19 cellular contexts compared by ENCODE assay signal in genomic region chrX:46904626-46905025, GRCh38.
"Had no signal": no experiment of that assay in that cellular context is flagged by ENCODE, and none has a peak within 500 bp of the region (broad histone marks: within the 10 kb centered on the region; RNA-seq: fewer than 3 reads in every experiment).

No MANE protein-coding gene starts in this region.

- H3K36me3 ChIP-seq: brain microvascular endothelial cell, cardiac muscle cell had no signal

- H3K27ac Mint-ChIP-seq: activated B cell treated with CpG ODN at 0.5 μM for 24 hours; activated CD4-positive, alpha-beta memory T cell treated with anti-CD3 and anti-CD28 coated beads, Interleukin-2, amount 10 ng/mL, durations not matched to agents 7 days and 5 days; activated CD4-positive, alpha-beta T cell treated with anti-CD3 and anti-CD28 coated beads, Interleukin-2, amount 10 ng/mL, durations not matched to agents 7 days and 5 days; activated naive CD4-positive, alpha-beta T cell treated with anti-CD3 and anti-CD28 coated beads, Interleukin-2, amount 10 ng/mL, durations not matched to agents 7 days and 5 days; activated naive CD8-positive, alpha-beta T cell treated with anti-CD3 and anti-CD28 coated beads for 36 hours; activated T-cell treated with anti-CD3 and anti-CD28 coated beads, Interleukin-2, amount 50 U/mL, for 72 hours; activated T-helper 2 cell treated with anti-CD3 and anti-CD28 coated beads, Interferon-gamma antibody, Interleukin-2, Interleukin-4, amounts not matched to agents 10 μg/mL and 5 μg/mL and 100 μg/mL, durations not matched to agents 14 hours and 24 hours and 36 hours; T-cell had no signal

- FAIRE-seq: TTC549 had no signal

- H3K27me3 ChIP-seq: brain microvascular endothelial cell, cardiac muscle cell had no signal

- H3K4me1 Mint-ChIP-seq: activated CD4-positive, alpha-beta memory T cell treated with anti-CD3 and anti-CD28 coated beads, Interleukin-2, amount 10 ng/mL, durations not matched to agents 7 days and 5 days; activated naive CD4-positive, alpha-beta T cell treated with anti-CD3 and anti-CD28 coated beads, Interleukin-2, amount 10 ng/mL, durations not matched to agents 7 days and 5 days; activated naive CD8-positive, alpha-beta T cell treated with anti-CD3 and anti-CD28 coated beads for 36 hours had no signal

- H3K27ac ChIP-seq: brain microvascular endothelial cell, cardiac muscle cell had no signal

- H3K9me3 Mint-ChIP-seq: activated B cell treated with CpG ODN at 0.5 μM for 24 hours; activated CD4-positive, alpha-beta memory T cell treated with anti-CD3 and anti-CD28 coated beads, Interleukin-2, amount 10 ng/mL, durations not matched to agents 7 days and 5 days; activated CD4-positive, alpha-beta T cell treated with anti-CD3 and anti-CD28 coated beads, Interleukin-2, amount 10 ng/mL, durations not matched to agents 7 days and 5 days; activated naive CD4-positive, alpha-beta T cell treated with anti-CD3 and anti-CD28 coated beads, Interleukin-2, amount 10 ng/mL, durations not matched to agents 7 days and 5 days; activated naive CD8-positive, alpha-beta T cell treated with anti-CD3 and anti-CD28 coated beads for 36 hours; activated T-cell treated with anti-CD3 and anti-CD28 coated beads, Interleukin-2, amount 50 U/mL, for 72 hours; activated T-helper 2 cell treated with anti-CD3 and anti-CD28 coated beads, Interferon-gamma antibody, Interleukin-2, Interleukin-4, amounts not matched to agents 10 μg/mL and 5 μg/mL and 100 μg/mL, durations not matched to agents 14 hours and 24 hours and 36 hours; T-cell had no signal

- H3K36me3 Mint-ChIP-seq: activated naive CD4-positive, alpha-beta T cell treated with anti-CD3 and anti-CD28 coated beads, Interleukin-2, amount 10 ng/mL, durations not matched to agents 7 days and 5 days; activated naive CD8-positive, alpha-beta T cell treated with anti-CD3 and anti-CD28 coated beads for 36 hours; T-cell had no signal

- DNase-seq: activated B cell treated with CpG ODN at 0.5 μM for 24 hours; activated CD4-positive, alpha-beta memory T cell treated with anti-CD3 and anti-CD28 coated beads, Interleukin-2, amount 10 ng/mL, durations not matched to agents 7 days and 5 days; activated CD4-positive, alpha-beta T cell treated with anti-CD3 and anti-CD28 coated beads, Interleukin-2, amount 10 ng/mL, durations not matched to agents 7 days and 5 days; activated CD8-positive, alpha-beta memory T cell treated with anti-CD3 and anti-CD28 coated beads, Interleukin-2, amount 50 U/mL, for 4 hours; activated gamma-delta T cell treated with Interleukin-2 at 50 U/mL for 16 hours; activated naive CD4-positive, alpha-beta T cell treated with anti-CD3 and anti-CD28 coated beads, Interleukin-2, amount 10 ng/mL, durations not matched to agents 7 days and 5 days; activated naive CD8-positive, alpha-beta T cell treated with anti-CD3 and anti-CD28 coated beads for 36 hours; activated T-cell treated with anti-CD3 and anti-CD28 coated beads, Interleukin-2, amount 50 U/mL, for 72 hours; NCI-H1048; NCI-H187 treated with DMSO at 0.1 percent for 48 hours; NCI-H748 treated with DMSO at 0.1 percent for 48 hours; SIG-M5; T-helper 2 cell; T1000 had no signal

- H3K27me3 Mint-ChIP-seq: activated B cell treated with CpG ODN at 0.5 μM for 24 hours had no signal

- H3K4me3 Mint-ChIP-seq: activated naive CD4-positive, alpha-beta T cell treated with anti-CD3 and anti-CD28 coated beads, Interleukin-2, amount 10 ng/mL, durations not matched to agents 7 days and 5 days had no signal
